24 cellular contexts compared by ENCODE assay signal in the genomic region with DNA sequence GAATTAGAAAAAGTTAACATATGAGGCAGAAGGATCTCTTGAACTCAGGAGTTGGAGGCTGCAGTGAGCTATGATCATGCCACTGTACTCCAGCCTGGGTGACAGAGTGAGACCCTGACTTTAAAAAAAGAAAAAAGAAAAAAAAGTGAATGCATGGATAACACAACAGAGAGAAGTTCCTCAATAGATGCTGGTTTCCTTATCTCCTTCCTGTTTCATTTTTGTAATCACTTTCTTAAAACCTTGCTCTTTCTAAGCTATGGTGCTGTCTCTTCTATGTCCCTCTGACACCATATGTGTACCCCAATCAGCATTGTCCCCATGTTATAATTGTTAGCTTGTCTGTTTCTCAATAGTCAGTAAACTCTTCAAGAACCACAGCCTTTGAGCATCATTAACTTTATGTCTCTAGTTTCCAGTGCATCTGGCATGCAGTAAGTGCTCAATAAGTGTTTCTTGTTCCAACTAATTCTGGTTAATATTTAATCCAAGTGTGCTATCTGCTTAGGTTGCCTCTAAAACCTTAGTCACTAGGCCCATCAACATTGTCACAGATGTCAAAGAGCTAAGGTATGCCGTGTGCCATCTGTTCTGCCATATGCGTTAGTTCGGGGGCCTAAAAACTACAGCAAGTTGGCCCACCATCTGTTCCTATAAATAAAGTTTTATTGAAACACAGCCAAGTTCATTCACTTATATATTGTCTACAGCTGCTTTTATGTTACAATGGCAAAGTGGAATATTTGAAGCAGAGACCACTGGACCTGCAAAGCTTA. TPM values are rescaled to one million over a fixed set of nuclear protein-coding genes. Genes with fewer than 3 reads are reported as not detected.
A peak's percentile ranks its signal among the peaks of the same experiment; 100 is the strongest.
DNase-seq lines count a peak whose midpoint lies in the region; ATAC-seq, FAIRE-seq and TF ChIP-seq lines count a peak whose summit lies in the region.
"Had no signal": no experiment of that assay in that cellular context is flagged by ENCODE, and none has a peak within 500 bp of the region (broad histone marks: within the 10 kb centered on the region; RNA-seq: fewer than 3 reads in every experiment).

No MANE protein-coding gene starts in this region.

- H3K4me2 ChIP-seq in HepG2 (ENCODE audit: low read depth, low read length): no peak overlapping the region

- H3K4me1 ChIP-seq in HepG2 (ENCODE audit: insufficient read depth, low read length) (peaks cover 31% of the 10 kb centered on the region), right lobe of liver (peaks cover 0 to 9% (median 0%) of the 10 kb centered on the region in 4 donors)

- H3K79me2 ChIP-seq in HepG2 (ENCODE audit: insufficient read depth, low read length): peaks cover 2% of the 10 kb centered on the region

- TF ChIP-seq POLR2A in HepG2 (IDR thresholded peaks at IDR 0.05; ENCODE audit: insufficient read depth in 1 of 2, low read depth in 2 of 2, low read length in 2 of 2) (no peak), right lobe of liver (IDR thresholded peaks at IDR 0.05) (no peak)

- H3K36me3 Mint-ChIP-seq in activated naive CD4-positive, alpha-beta T cell treated with anti-CD3 and anti-CD28 coated beads, Interleukin-2, amount 50 U/mL, for 72 hours: peaks cover 0 to 9% of the 10 kb centered on the region in 2 donors
- H3K36me3 Mint-ChIP-seq in CD4-positive, alpha-beta T cell (ENCODE audit: low read depth): peaks cover 36% of the 10 kb centered on the region

- no TSS peak for BruUV-seq in HepG2 (replicated peaks; lab: Mats Ljungman, UMichigan)

- H3K9me3 Mint-ChIP-seq in activated naive CD4-positive, alpha-beta T cell treated with anti-CD3 and anti-CD28 coated beads, Interleukin-2, amount 50 U/mL, for 72 hours: no peaks in the 10 kb centered on the region
- no peaks in the 10 kb centered on the region for H3K9me3 Mint-ChIP-seq in CD4-positive, alpha-beta T cell
- H3K9me3 Mint-ChIP-seq: activated naive CD8-positive, alpha-beta T cell treated with anti-CD3 and anti-CD28 coated beads for 36 hours; activated T-helper 2 cell treated with anti-CD3 and anti-CD28 coated beads, Interferon-gamma antibody, Interleukin-2, Interleukin-4, amounts not matched to agents 10 μg/mL and 5 μg/mL and 100 μg/mL, durations not matched to agents 14 hours and 24 hours and 36 hours had no signal

- H3K4me1 Mint-ChIP-seq in CD4-positive, alpha-beta T cell (ENCODE audit: low read depth): peaks cover 51% of the 10 kb centered on the region

- H3K36me3 ChIP-seq in HepG2 (replicated peaks in 1 of 2; ENCODE audit: control insufficient read depth in 1 of 2, insufficient read depth in 2 of 2, low read length in 2 of 2): no peaks in the 10 kb centered on the region
- H3K36me3 ChIP-seq in right lobe of liver: no peaks in the 10 kb centered on the region
- H3K36me3 ChIP-seq: ascending aorta, upper lobe of right lung had no signal

- H3K9ac ChIP-seq in HepG2 (ENCODE audit: insufficient read depth, low read depth, low read length): no peak overlapping the region

- no peak for FAIRE-seq in HepG2 (lab: Jason Lieb, UNC)
- FAIRE-seq: G401.6 had no signal

- H3K27me3 ChIP-seq in HepG2 (ENCODE audit: control insufficient read depth in 1 of 2, insufficient read depth in 2 of 2, low read length in 2 of 2) (no peaks in the 10 kb centered on the region), right lobe of liver (no peaks in the 10 kb centered on the region)
- no peaks in the 10 kb centered on the region for H3K27me3 ChIP-seq in CD4-positive, alpha-beta T cell (ENCODE audit: control insufficient read depth, insufficient read depth, low read length)
- H3K27me3 ChIP-seq: ascending aorta, dorsolateral prefrontal cortex, upper lobe of right lung had no signal

- intact Hi-C loops in HepG2 (cut with micrococcal nuclease; ENCODE audit: unreplicated experiment): no loop called here
- intact Hi-C loops in right lobe of liver (cut with DNase I): no loop called here
- intact Hi-C loops in CD4-positive, alpha-beta T cell (cut with DNase I, micrococcal nuclease): no loop called here

- ATAC-seq in HepG2 (no peak), right lobe of liver (no peak)
- ATAC-seq in activated naive CD4-positive, alpha-beta T cell treated with anti-CD3 and anti-CD28 coated beads, Interleukin-2, amount 50 U/mL, for 72 hours: no peak
- no peak for ATAC-seq in CD4-positive, alpha-beta T cell (ENCODE audit: poor library complexity)
- ATAC-seq: HCT116, upper lobe of right lung had no signal

- no peak overlapping the region for H2AFZ ChIP-seq in HepG2 (ENCODE audit: low read length)

- no peak overlapping the region for H3K4me3 Mint-ChIP-seq in CD4-positive, alpha-beta T cell
- H3K4me3 Mint-ChIP-seq: activated naive CD8-positive, alpha-beta T cell treated with anti-CD3 and anti-CD28 coated beads for 36 hours had no signal

- no peak for TF ChIP-seq RAD21 in HepG2 (CRISPR knock-in tag; IDR thresholded peaks at IDR 0.05)

- H3K27ac ChIP-seq in HepG2 (ENCODE audit: extremely low read length, insufficient read depth, low read length): no peak overlapping the region
- H3K27ac ChIP-seq in right lobe of liver: no peak overlapping the region
- H3K27ac ChIP-seq in CD4-positive, alpha-beta T cell (ENCODE audit: low read depth, low read length): no peak overlapping the region
- H3K27ac ChIP-seq: ascending aorta, dorsolateral prefrontal cortex, HL-60, upper lobe of right lung had no signal

- H4K20me1 ChIP-seq in HepG2 (ENCODE audit: insufficient read depth, low read length): no peaks in the 10 kb centered on the region

- no peaks in the 10 kb centered on the region for H3K9me3 ChIP-seq in HepG2 (ENCODE audit: low read length)
- H3K9me3 ChIP-seq in right lobe of liver: no peaks in the 10 kb centered on the region
- no peaks in the 10 kb centered on the region for H3K9me3 ChIP-seq in CD4-positive, alpha-beta T cell (ENCODE audit: control insufficient read depth, low read length)
- H3K9me3 ChIP-seq: ascending aorta, upper lobe of right lung had no signal

- in situ Hi-C loops in HepG2 (cut with HindIII; ENCODE audit: extremely low pct_ligation_motif_present, low pct_unique_long_range_greater_than_20kb): no loop called here

- H3K4me3 ChIP-seq in HepG2 (replicated peaks in 1 of 3; ENCODE audit: insufficient read depth in 1 of 3, low read depth in 2 of 3, low read length in 3 of 3) (no peak overlapping the region), right lobe of liver (no peak overlapping the region)
- H3K4me3 ChIP-seq: ascending aorta, dorsolateral prefrontal cortex, upper lobe of right lung had no signal

- 100% methylated on average over 3 of the region's 3 CpGs for WGBS in HepG2 (ENCODE audit: low lambda C conversion rate)
- WGBS in right lobe of liver (ENCODE audit: insufficient coverage, low coverage, low lambda C conversion rate, missing lambda C conversion rate): 96% methylated on average over 3 of the region's 3 CpGs

- no peak for TF ChIP-seq CTCF in HepG2 (CRISPR knock-in tag; IDR thresholded peaks at IDR 0.05)
- TF ChIP-seq CTCF in right lobe of liver (IDR thresholded peaks at IDR 0.05): no peak
- TF ChIP-seq CTCF in CD4-positive, alpha-beta T cell (IDR thresholded peaks at IDR 0.05): no peak

- CTCF ChIA-PET in HepG2 (lab: Yijun Ruan, JAX; ENCODE audit: low intra/inter-chr PET ratio, low total read pairs): no interaction called here
- CTCF ChIA-PET in CD4-positive, alpha-beta T cell (lab: Charles Lee): interaction anchor here (0.6 to 1.3 kb wide), 2 partner anchors 9 to 64 kb away, joined by 3 to 4 read pairs; no protein-coding TSS in a partner anchor

- TF ChIP-seq EP300 in HepG2 (IDR thresholded peaks at IDR 0.05; ENCODE audit: low read depth in 2 of 2, low read length in 2 of 2) (no peak), HepG2 (CRISPR knock-in tag; IDR thresholded peaks at IDR 0.05; ENCODE audit: borderline replicate concordance) (no peak)

- DNase-seq in HepG2 (ENCODE audit: low spot score) (no peak), right lobe of liver (no peak), NOMO-1 (lab: John Stamatoyannopoulos, UW; ENCODE audit: unreplicated experiment in 2 of 2) (peak; percentile 25 to 68), cerebellum (ENCODE audit: low spot score) (peak; percentile 24), OCI-M2 (lab: John Stamatoyannopoulos, UW; ENCODE audit: unreplicated experiment) (no peak), NCI-H2029 treated with DMSO at 0.1 percent for 48 hours (lab: John Stamatoyannopoulos, UW) (no peak)
- no peak for DNase-seq in activated naive CD4-positive, alpha-beta T cell treated with anti-CD3 and anti-CD28 coated beads, Interleukin-2, amount 50 U/mL, for 72 hours (ENCODE audit: low spot score in 2 of 2)
- DNase-seq in CD4-positive, alpha-beta T cell: no peak
- DNase-seq: activated CD4-positive, alpha-beta T cell treated with anti-CD3 and anti-CD28 coated beads, Interleukin-2, amount 50 U/mL, for 4 hours; activated naive CD8-positive, alpha-beta T cell treated with anti-CD3 and anti-CD28 coated beads for 36 hours; central memory CD4-positive, alpha-beta T cell; dorsolateral prefrontal cortex; head of caudate nucleus; kidney glomerular epithelial cell; NCI-H1105; NCI-H2081; NCI-H446; substantia nigra; upper lobe of right lung had no signal

- H3K27ac Mint-ChIP-seq in activated naive CD4-positive, alpha-beta T cell treated with anti-CD3 and anti-CD28 coated beads, Interleukin-2, amount 50 U/mL, for 72 hours: no peak overlapping the region
- no peak overlapping the region for H3K27ac Mint-ChIP-seq in CD4-positive, alpha-beta T cell
- H3K27ac Mint-ChIP-seq: activated naive CD8-positive, alpha-beta T cell treated with anti-CD3 and anti-CD28 coated beads for 36 hours; activated T-helper 2 cell treated with anti-CD3 and anti-CD28 coated beads, Interferon-gamma antibody, Interleukin-2, Interleukin-4, amounts not matched to agents 10 μg/mL and 5 μg/mL and 100 μg/mL, durations not matched to agents 14 hours and 24 hours and 36 hours had no signal

- POLR2A ChIA-PET in HepG2 (lab: Yijun Ruan, JAX): interaction anchor here (2.0 kb wide), 1 partner anchor 36 kb away, joined by 5 read pairs; a partner anchor contains a TSS
- POLR2A ChIA-PET in CD4-positive, alpha-beta T cell (lab: Charles Lee): interaction anchor here (1.1 kb wide), 1 partner anchor 36 kb away, joined by 3 read pairs; a partner anchor contains a TSS

- no peaks in the 10 kb centered on the region for H3K27me3 Mint-ChIP-seq in CD4-positive, alpha-beta T cell
- H3K27me3 Mint-ChIP-seq: activated naive CD8-positive, alpha-beta T cell treated with anti-CD3 and anti-CD28 coated beads for 36 hours had no signal

RNA-seq across cellular contexts. Expression of a gene that starts 36.2 kb away (rescaled TPM):
- total RNA-seq in HepG2 (2016; rRNA removed; fragmentation: Illumina TruSeq; extraction: Trizol) (16.4 and 23.8 TPM in 2 replicates), right lobe of liver (1 to 10 TPM; 1.9 to 4.2 (median 2.2) TPM), cerebellum (5.6 TPM)
- total RNA-seq in HepG2 (2016; cell fraction: cytosol; rRNA removed; fragmentation: Illumina TruSeq; extraction: Trizol; ENCODE audit: low read depth): 4.7 and 4.9 TPM in 2 replicates
- 15.7 and 24.1 TPM in 2 replicates for total RNA-seq in HepG2 (2016; cell fraction: insoluble cytoplasmic fraction; rRNA removed; fragmentation: Illumina TruSeq; extraction: Trizol)
- total RNA-seq in HepG2 (2016; cell fraction: membrane; rRNA removed; fragmentation: Illumina TruSeq; extraction: Trizol): 13.2 and 13.5 TPM in 2 replicates
- total RNA-seq in HepG2 (2016; cell fraction: nucleus; rRNA removed; fragmentation: Illumina TruSeq; extraction: Trizol): 13.9 and 16.9 TPM in 2 replicates
- 6.8 and 7.0 TPM in 2 replicates for polyA plus RNA-seq in HepG2 (2011; rRNA removed)
- polyA plus RNA-seq in HepG2 (2011; cell fraction: cytosol; rRNA removed): 4.1 and 4.3 TPM in 2 replicates
- polyA plus RNA-seq in HepG2 (2011; cell fraction: nucleus; rRNA removed): 3.2 and 3.9 TPM in 2 replicates
- polyA plus RNA-seq in HepG2 (2012): 4.3 and 5.3 TPM in 2 replicates
- polyA plus RNA-seq in HepG2 (2016; cell fraction: cytosol; fragmentation: Illumina TruSeq; extraction: Trizol; ENCODE audit: low read depth): 1.6 and 1.8 TPM in 2 replicates
- polyA plus RNA-seq in HepG2 (2016; cell fraction: insoluble cytoplasmic fraction; fragmentation: Illumina TruSeq; extraction: Trizol; ENCODE audit: low read depth): 14.2 and 15.0 TPM in 2 replicates
- polyA plus RNA-seq in HepG2 (2016; cell fraction: membrane; fragmentation: Illumina TruSeq; extraction: Trizol; ENCODE audit: low read depth): 4.8 and 5.4 TPM in 2 replicates
- polyA plus RNA-seq in HepG2 (2016; cell fraction: nucleus; fragmentation: Illumina TruSeq; extraction: Trizol; ENCODE audit: insufficient read depth, low read depth): 8.0 and 8.2 TPM in 2 replicates
- polyA minus RNA-seq in HepG2 (2011; rRNA and poly(A)+ RNA removed; ENCODE audit: low replicate concordance): 10.8 and 31.2 TPM in 2 replicates
- polyA minus RNA-seq in HepG2 (2011; cell fraction: cytosol; rRNA and poly(A)+ RNA removed): 12.3 and 12.6 TPM in 2 replicates
- polyA minus RNA-seq in HepG2 (2011; cell fraction: nucleus; rRNA and poly(A)+ RNA removed): 17.6 and 21.8 TPM in 2 replicates
- total RNA-seq in activated naive CD4-positive, alpha-beta T cell treated with anti-CD3 and anti-CD28 coated beads, Interleukin-2, amount 50 U/mL, for 72 hours: 10 to 100 TPM; 13.2 to 24.4 TPM
- total RNA-seq in CD4-positive, alpha-beta T cell: 10 to 100 TPM; 30.4 to 32.5 TPM

Comparison
In these comparisons a context has a peak if more than half of its experiments do, and no peak if none do; other contexts are left out.
1. DNase-seq: peak in NOMO-1 (2 of 2) and cerebellum (single experiment); none in HepG2 (single experiment), right lobe of liver (0 of 3), OCI-M2 (single experiment), activated naive CD4-positive, alpha-beta T cell treated with anti-CD3 and anti-CD28 coated beads, Interleukin-2, amount 50 U/mL, for 72 hours (0 of 2), CD4-positive, alpha-beta T cell (0 of 10) and NCI-H2029 treated with DMSO at 0.1 percent for 48 hours (single experiment).